Comparison of ENCODE assay signal across 1 cellular context in the genomic region with DNA sequence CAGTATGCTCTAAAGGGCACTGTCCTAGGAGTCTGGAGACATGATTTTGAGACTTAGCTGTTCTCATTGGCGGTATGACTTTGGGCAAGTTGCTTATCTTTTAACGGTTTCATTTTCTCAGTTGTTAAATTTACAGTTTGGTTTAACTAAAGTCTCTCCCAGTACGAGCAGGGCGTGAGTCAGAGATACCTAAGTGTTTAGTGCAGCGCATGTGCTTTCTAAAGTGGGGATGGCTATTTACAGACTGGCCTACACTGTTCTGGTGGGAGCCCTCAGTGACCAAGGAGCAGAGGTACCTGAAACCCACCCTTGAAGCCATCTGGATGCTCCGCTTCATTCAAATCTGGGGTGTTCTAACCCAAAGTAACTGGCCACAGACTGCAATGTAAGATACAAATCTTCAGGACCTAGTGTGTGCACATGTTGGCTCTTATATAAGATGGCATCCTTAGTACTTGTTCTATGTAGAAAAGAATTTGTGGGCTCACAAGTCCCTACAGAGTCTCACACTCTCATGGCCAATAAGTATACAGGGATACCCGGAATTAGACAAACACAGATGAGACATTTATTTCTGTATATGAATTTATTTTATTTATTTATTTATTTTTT.
TF ChIP-seq lines count a peak whose summit lies in the region.

No MANE protein-coding gene starts in this region.

TF ChIP-seq in K562, 482 proteins besides CTCF, POLR2A, EP300 and RAD21 (continued from another document and continues in another):
- TF ChIP-seq, protein P1, sequence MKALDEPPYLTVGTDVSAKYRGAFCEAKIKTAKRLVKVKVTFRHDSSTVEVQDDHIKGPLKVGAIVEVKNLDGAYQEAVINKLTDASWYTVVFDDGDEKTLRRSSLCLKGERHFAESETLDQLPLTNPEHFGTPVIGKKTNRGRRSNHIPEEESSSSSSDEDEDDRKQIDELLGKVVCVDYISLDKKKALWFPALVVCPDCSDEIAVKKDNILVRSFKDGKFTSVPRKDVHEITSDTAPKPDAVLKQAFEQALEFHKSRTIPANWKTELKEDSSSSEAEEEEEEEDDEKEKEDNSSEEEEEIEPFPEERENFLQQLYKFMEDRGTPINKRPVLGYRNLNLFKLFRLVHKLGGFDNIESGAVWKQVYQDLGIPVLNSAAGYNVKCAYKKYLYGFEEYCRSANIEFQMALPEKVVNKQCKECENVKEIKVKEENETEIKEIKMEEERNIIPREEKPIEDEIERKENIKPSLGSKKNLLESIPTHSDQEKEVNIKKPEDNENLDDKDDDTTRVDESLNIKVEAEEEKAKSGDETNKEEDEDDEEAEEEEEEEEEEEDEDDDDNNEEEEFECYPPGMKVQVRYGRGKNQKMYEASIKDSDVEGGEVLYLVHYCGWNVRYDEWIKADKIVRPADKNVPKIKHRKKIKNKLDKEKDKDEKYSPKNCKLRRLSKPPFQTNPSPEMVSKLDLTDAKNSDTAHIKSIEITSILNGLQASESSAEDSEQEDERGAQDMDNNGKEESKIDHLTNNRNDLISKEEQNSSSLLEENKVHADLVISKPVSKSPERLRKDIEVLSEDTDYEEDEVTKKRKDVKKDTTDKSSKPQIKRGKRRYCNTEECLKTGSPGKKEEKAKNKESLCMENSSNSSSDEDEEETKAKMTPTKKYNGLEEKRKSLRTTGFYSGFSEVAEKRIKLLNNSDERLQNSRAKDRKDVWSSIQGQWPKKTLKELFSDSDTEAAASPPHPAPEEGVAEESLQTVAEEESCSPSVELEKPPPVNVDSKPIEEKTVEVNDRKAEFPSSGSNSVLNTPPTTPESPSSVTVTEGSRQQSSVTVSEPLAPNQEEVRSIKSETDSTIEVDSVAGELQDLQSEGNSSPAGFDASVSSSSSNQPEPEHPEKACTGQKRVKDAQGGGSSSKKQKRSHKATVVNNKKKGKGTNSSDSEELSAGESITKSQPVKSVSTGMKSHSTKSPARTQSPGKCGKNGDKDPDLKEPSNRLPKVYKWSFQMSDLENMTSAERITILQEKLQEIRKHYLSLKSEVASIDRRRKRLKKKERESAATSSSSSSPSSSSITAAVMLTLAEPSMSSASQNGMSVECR (CRISPR knock-in tag; IDR thresholded peaks at IDR 0.05): no peak
- TF ChIP-seq SP1 (CRISPR knock-in tag; IDR thresholded peaks at IDR 0.05) (no peak), TBL1XR1 (IDR thresholded peaks at IDR 0.05; ENCODE audit: low read length in 2 of 2) (no peak), MAZ (CRISPR knock-in tag; conservative IDR thresholded peaks at IDR 0.05 in 1 of 2, IDR thresholded peaks at IDR 0.05 in 1 of 2) (peak in 1 of 2 experiments; percentile 36; a peak in 1 of 4 replicates), PHF21A (IDR thresholded peaks at IDR 0.05; ENCODE audit: borderline replicate concordance, low read depth) (no peak; the same call in 1 of the 2 replicates), ZNF79 (CRISPR knock-in tag; IDR thresholded peaks at IDR 0.05; ENCODE audit: low read depth) (no peak), SIRT6 (IDR thresholded peaks at IDR 0.05; ENCODE audit: low read depth, low read length) (no peak), TAL1 (IDR thresholded peaks at IDR 0.05) (no peak), HNRNPLL (IDR thresholded peaks at IDR 0.05; ENCODE audit: low read depth, low read length, poor library complexity, severe bottlenecking) (peak; percentile 85), ZNF764 (CRISPR knock-in tag; IDR thresholded peaks at IDR 0.05; ENCODE audit: low read depth) (no peak), TCF3 (CRISPR knock-in tag; IDR thresholded peaks at IDR 0.05) (no peak), CHD1 (IDR thresholded peaks at IDR 0.05; ENCODE audit: low read length) (no peak), ZBTB8A (IDR thresholded peaks at IDR 0.05; ENCODE audit: partially characterized antibody) (no peak), RHOXF2B (CRISPR knock-in tag; conservative IDR thresholded peaks at IDR 0.05) (no peak), ZNF232 (CRISPR knock-in tag; IDR thresholded peaks at IDR 0.05) (0 out of 2 replicates have a peak, but pooled peaks have one; percentile 10), ZNF830 (CRISPR knock-in tag; IDR thresholded peaks at IDR 0.05) (no peak), NR1H2 (CRISPR knock-in tag; IDR thresholded peaks at IDR 0.05) (no peak)
- TF ChIP-seq, protein P2, sequence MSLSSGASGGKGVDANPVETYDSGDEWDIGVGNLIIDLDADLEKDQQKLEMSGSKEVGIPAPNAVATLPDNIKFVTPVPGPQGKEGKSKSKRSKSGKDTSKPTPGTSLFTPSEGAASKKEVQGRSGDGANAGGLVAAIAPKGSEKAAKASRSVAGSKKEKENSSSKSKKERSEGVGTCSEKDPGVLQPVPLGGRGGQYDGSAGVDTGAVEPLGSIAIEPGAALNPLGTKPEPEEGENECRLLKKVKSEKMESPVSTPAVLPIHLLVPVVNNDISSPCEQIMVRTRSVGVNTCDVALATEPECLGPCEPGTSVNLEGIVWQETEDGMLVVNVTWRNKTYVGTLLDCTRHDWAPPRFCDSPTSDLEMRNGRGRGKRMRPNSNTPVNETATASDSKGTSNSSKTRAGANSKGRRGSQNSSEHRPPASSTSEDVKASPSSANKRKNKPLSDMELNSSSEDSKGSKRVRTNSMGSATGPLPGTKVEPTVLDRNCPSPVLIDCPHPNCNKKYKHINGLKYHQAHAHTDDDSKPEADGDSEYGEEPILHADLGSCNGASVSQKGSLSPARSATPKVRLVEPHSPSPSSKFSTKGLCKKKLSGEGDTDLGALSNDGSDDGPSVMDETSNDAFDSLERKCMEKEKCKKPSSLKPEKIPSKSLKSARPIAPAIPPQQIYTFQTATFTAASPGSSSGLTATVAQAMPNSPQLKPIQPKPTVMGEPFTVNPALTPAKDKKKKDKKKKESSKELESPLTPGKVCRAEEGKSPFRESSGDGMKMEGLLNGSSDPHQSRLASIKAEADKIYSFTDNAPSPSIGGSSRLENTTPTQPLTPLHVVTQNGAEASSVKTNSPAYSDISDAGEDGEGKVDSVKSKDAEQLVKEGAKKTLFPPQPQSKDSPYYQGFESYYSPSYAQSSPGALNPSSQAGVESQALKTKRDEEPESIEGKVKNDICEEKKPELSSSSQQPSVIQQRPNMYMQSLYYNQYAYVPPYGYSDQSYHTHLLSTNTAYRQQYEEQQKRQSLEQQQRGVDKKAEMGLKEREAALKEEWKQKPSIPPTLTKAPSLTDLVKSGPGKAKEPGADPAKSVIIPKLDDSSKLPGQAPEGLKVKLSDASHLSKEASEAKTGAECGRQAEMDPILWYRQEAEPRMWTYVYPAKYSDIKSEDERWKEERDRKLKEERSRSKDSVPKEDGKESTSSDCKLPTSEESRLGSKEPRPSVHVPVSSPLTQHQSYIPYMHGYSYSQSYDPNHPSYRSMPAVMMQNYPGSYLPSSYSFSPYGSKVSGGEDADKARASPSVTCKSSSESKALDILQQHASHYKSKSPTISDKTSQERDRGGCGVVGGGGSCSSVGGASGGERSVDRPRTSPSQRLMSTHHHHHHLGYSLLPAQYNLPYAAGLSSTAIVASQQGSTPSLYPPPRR (CRISPR knock-in tag; IDR thresholded peaks at IDR 0.05; ENCODE audit: borderline replicate concordance): no peak
- TF ChIP-seq, protein P3, sequence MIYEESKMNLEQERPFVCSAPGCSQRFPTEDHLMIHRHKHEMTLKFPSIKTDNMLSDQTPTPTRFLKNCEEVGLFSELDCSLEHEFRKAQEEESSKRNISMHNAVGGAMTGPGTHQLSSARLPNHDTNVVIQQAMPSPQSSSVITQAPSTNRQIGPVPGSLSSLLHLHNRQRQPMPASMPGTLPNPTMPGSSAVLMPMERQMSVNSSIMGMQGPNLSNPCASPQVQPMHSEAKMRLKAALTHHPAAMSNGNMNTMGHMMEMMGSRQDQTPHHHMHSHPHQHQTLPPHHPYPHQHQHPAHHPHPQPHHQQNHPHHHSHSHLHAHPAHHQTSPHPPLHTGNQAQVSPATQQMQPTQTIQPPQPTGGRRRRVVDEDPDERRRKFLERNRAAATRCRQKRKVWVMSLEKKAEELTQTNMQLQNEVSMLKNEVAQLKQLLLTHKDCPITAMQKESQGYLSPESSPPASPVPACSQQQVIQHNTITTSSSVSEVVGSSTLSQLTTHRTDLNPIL (CRISPR knock-in tag; IDR thresholded peaks at IDR 0.05): no peak
- TF ChIP-seq, protein P4, sequence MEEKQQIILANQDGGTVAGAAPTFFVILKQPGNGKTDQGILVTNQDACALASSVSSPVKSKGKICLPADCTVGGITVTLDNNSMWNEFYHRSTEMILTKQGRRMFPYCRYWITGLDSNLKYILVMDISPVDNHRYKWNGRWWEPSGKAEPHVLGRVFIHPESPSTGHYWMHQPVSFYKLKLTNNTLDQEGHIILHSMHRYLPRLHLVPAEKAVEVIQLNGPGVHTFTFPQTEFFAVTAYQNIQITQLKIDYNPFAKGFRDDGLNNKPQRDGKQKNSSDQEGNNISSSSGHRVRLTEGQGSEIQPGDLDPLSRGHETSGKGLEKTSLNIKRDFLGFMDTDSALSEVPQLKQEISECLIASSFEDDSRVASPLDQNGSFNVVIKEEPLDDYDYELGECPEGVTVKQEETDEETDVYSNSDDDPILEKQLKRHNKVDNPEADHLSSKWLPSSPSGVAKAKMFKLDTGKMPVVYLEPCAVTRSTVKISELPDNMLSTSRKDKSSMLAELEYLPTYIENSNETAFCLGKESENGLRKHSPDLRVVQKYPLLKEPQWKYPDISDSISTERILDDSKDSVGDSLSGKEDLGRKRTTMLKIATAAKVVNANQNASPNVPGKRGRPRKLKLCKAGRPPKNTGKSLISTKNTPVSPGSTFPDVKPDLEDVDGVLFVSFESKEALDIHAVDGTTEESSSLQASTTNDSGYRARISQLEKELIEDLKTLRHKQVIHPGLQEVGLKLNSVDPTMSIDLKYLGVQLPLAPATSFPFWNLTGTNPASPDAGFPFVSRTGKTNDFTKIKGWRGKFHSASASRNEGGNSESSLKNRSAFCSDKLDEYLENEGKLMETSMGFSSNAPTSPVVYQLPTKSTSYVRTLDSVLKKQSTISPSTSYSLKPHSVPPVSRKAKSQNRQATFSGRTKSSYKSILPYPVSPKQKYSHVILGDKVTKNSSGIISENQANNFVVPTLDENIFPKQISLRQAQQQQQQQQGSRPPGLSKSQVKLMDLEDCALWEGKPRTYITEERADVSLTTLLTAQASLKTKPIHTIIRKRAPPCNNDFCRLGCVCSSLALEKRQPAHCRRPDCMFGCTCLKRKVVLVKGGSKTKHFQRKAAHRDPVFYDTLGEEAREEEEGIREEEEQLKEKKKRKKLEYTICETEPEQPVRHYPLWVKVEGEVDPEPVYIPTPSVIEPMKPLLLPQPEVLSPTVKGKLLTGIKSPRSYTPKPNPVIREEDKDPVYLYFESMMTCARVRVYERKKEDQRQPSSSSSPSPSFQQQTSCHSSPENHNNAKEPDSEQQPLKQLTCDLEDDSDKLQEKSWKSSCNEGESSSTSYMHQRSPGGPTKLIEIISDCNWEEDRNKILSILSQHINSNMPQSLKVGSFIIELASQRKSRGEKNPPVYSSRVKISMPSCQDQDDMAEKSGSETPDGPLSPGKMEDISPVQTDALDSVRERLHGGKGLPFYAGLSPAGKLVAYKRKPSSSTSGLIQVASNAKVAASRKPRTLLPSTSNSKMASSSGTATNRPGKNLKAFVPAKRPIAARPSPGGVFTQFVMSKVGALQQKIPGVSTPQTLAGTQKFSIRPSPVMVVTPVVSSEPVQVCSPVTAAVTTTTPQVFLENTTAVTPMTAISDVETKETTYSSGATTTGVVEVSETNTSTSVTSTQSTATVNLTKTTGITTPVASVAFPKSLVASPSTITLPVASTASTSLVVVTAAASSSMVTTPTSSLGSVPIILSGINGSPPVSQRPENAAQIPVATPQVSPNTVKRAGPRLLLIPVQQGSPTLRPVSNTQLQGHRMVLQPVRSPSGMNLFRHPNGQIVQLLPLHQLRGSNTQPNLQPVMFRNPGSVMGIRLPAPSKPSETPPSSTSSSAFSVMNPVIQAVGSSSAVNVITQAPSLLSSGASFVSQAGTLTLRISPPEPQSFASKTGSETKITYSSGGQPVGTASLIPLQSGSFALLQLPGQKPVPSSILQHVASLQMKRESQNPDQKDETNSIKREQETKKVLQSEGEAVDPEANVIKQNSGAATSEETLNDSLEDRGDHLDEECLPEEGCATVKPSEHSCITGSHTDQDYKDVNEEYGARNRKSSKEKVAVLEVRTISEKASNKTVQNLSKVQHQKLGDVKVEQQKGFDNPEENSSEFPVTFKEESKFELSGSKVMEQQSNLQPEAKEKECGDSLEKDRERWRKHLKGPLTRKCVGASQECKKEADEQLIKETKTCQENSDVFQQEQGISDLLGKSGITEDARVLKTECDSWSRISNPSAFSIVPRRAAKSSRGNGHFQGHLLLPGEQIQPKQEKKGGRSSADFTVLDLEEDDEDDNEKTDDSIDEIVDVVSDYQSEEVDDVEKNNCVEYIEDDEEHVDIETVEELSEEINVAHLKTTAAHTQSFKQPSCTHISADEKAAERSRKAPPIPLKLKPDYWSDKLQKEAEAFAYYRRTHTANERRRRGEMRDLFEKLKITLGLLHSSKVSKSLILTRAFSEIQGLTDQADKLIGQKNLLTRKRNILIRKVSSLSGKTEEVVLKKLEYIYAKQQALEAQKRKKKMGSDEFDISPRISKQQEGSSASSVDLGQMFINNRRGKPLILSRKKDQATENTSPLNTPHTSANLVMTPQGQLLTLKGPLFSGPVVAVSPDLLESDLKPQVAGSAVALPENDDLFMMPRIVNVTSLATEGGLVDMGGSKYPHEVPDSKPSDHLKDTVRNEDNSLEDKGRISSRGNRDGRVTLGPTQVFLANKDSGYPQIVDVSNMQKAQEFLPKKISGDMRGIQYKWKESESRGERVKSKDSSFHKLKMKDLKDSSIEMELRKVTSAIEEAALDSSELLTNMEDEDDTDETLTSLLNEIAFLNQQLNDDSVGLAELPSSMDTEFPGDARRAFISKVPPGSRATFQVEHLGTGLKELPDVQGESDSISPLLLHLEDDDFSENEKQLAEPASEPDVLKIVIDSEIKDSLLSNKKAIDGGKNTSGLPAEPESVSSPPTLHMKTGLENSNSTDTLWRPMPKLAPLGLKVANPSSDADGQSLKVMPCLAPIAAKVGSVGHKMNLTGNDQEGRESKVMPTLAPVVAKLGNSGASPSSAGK (IDR thresholded peaks at IDR 0.05): peak; percentile 23; the same call in 1 of the 2 replicates
- TF ChIP-seq, protein P5, sequence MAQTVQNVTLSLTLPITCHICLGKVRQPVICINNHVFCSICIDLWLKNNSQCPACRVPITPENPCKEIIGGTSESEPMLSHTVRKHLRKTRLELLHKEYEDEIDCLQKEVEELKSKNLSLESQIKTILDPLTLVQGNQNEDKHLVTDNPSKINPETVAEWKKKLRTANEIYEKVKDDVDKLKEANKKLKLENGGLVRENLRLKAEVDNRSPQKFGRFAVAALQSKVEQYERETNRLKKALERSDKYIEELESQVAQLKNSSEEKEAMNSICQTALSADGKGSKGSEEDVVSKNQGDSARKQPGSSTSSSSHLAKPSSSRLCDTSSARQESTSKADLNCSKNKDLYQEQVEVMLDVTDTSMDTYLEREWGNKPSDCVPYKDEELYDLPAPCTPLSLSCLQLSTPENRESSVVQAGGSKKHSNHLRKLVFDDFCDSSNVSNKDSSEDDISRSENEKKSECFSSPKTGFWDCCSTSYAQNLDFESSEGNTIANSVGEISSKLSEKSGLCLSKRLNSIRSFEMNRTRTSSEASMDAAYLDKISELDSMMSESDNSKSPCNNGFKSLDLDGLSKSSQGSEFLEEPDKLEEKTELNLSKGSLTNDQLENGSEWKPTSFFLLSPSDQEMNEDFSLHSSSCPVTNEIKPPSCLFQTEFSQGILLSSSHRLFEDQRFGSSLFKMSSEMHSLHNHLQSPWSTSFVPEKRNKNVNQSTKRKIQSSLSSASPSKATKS (CRISPR knock-in tag; IDR thresholded peaks at IDR 0.05): no peak
- TF ChIP-seq, protein P6, sequence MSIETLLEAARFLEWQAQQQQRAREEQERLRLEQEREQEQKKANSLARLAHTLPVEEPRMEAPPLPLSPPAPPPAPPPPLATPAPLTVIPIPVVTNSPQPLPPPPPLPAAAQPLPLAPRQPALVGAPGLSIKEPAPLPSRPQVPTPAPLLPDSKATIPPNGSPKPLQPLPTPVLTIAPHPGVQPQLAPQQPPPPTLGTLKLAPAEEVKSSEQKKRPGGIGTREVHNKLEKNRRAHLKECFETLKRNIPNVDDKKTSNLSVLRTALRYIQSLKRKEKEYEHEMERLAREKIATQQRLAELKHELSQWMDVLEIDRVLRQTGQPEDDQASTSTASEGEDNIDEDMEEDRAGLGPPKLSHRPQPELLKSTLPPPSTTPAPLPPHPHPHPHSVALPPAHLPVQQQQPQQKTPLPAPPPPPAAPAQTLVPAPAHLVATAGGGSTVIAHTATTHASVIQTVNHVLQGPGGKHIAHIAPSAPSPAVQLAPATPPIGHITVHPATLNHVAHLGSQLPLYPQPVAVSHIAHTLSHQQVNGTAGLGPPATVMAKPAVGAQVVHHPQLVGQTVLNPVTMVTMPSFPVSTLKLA (conservative IDR thresholded peaks at IDR 0.05): peak in 1 of 2 experiments; percentile 51; a peak in 1 of 4 replicates
